In genomic region chr15:31309893-31310606, GRCh38 we compare ENCODE assay signal across 11 cellular contexts.
"Had no signal": no experiment of that assay in that cellular context is flagged by ENCODE, and none has a peak within 500 bp of the region (broad histone marks: within the 10 kb centered on the region; RNA-seq: fewer than 3 reads in every experiment).

No MANE protein-coding gene starts in this region.

- H3K4me1 ChIP-seq: adrenal gland, pancreas, tibial artery had no signal

- H3K27ac ChIP-seq: adrenal gland, pancreas, tibial artery had no signal

- ATAC-seq: effector memory CD8-positive, alpha-beta T cell; pancreas; T-helper 17 cell had no signal

- H3K27ac Mint-ChIP-seq: effector memory CD8-positive, alpha-beta T cell; nephron; T-helper 17 cell had no signal

- H3K4me3 ChIP-seq: adrenal gland, pancreas, tibial artery had no signal

- H3K9me3 Mint-ChIP-seq: effector memory CD8-positive, alpha-beta T cell had no signal

- H3K9me3 ChIP-seq: adrenal gland, pancreas had no signal

- H3K27me3 ChIP-seq: adrenal gland, pancreas had no signal

- H3K36me3 ChIP-seq: adrenal gland, pancreas, tibial artery had no signal

- DNase-seq: activated CD4-positive, CD25-positive, alpha-beta regulatory T cell; activated naive CD4-positive, alpha-beta T cell treated with anti-CD3 and anti-CD28 coated beads, Interleukin-2, amount 50 U/mL, for 16 hours; central memory CD4-positive, alpha-beta T cell; effector memory CD8-positive, alpha-beta T cell; hypothalamus; retina; T-helper 17 cell; tibial artery had no signal

- H3K4me3 Mint-ChIP-seq: effector memory CD8-positive, alpha-beta T cell; nephron; T-helper 17 cell had no signal
